Comparison of ENCODE assay signal across 20 cellular contexts in the genomic region with DNA sequence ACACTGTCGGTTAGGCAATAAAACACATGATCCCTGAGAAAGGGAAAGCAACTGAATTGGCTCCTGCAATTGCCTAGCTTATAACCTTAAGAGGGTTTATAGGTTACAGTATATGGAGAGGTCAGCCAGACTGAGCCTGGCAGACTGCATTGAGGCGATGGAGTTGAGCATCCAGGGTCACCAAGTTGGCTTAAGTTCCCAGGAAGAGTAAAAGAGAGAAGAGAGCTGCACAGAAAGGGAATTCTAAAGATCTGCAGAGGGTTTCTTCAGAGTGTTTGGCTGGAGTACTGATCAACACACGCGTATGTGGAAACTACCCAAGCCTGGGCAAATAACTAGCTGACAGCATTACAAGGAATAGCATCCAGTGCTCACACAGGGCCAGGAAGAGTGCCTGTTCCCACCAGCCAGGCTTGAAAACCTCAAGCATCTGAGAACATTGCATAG. TPM values are rescaled to one million over a fixed set of nuclear protein-coding genes. Genes with fewer than 3 reads are reported as not detected.
A peak's percentile ranks its signal among the peaks of the same experiment; 100 is the strongest.
DNase-seq lines count a peak whose midpoint lies in the region; ATAC-seq and TF ChIP-seq lines count a peak whose summit lies in the region.
"Had no signal": no experiment of that assay in that cellular context is flagged by ENCODE, and none has a peak within 500 bp of the region (broad histone marks: within the 10 kb centered on the region; RNA-seq: fewer than 3 reads in every experiment).

No MANE protein-coding gene starts in this region.

- peak overlapping the region; percentile 28 for H3K27ac Mint-ChIP-seq in MCF 10A (ENCODE audit: low read depth, unreplicated experiment)
- H3K27ac Mint-ChIP-seq: activated CD4-positive, alpha-beta T cell treated with anti-CD3 and anti-CD28 coated beads, Interleukin-2, amount 10 ng/mL, durations not matched to agents 7 days and 5 days; activated naive CD4-positive, alpha-beta T cell treated with anti-CD3 and anti-CD28 coated beads, Interleukin-2, amount 50 U/mL, for 24 hours; stimulated activated naive CD8-positive, alpha-beta T cell treated with anti-CD3 and anti-CD28 coated beads, Interleukin-15, amount 100 ng/mL, for 72 hours had no signal

- no TSS peak for BruUV-seq in MCF 10A (replicated peaks; lab: Mats Ljungman, UMichigan)
- no TSS peak for BruUV-seq in mammary epithelial cell (replicated peaks; lab: Mats Ljungman, UMichigan)

- H3K27me3 ChIP-seq in mammary epithelial cell (ENCODE audit: insufficient read depth, low read length) (no peaks in the 10 kb centered on the region), right cardiac atrium (ENCODE audit: control insufficient read depth, insufficient read depth) (no peaks in the 10 kb centered on the region), psoas muscle (ENCODE audit: insufficient read depth in 3 of 3, low read length in 2 of 3) (no peaks in the 10 kb centered on the region)
- H3K27me3 ChIP-seq: SJCRH30 had no signal

- no peak overlapping the region for H3K4me3 Mint-ChIP-seq in MCF 10A (ENCODE audit: unreplicated experiment)
- H3K4me3 Mint-ChIP-seq: activated CD4-positive, alpha-beta T cell treated with anti-CD3 and anti-CD28 coated beads, Interleukin-2, amount 10 ng/mL, durations not matched to agents 7 days and 5 days; activated naive CD4-positive, alpha-beta T cell treated with anti-CD3 and anti-CD28 coated beads, Interleukin-2, amount 50 U/mL, for 24 hours; stimulated activated naive CD8-positive, alpha-beta T cell treated with anti-CD3 and anti-CD28 coated beads, Interleukin-15, amount 100 ng/mL, for 72 hours had no signal

- peaks cover 8% of the 10 kb centered on the region for H3K79me2 ChIP-seq in mammary epithelial cell (ENCODE audit: insufficient read depth, low read length)

- TF ChIP-seq CTCF in MCF 10A (IDR thresholded peaks at IDR 0.05; ENCODE audit: unreplicated experiment) (no peak), mammary epithelial cell (conservative IDR thresholded peaks at IDR 0.05 in 1 of 2, IDR thresholded peaks at IDR 0.05 in 1 of 2; ENCODE audit: extremely low read depth in 1 of 2, insufficient read depth in 1 of 2, low read depth in 1 of 2, low read length in 2 of 2) (no peak), psoas muscle (IDR thresholded peaks at IDR 0.05) (no peak)

- peaks cover 24% of the 10 kb centered on the region for H3K36me3 Mint-ChIP-seq in MCF 10A (ENCODE audit: insufficient read depth, unreplicated experiment)

- H2AFZ ChIP-seq in mammary epithelial cell (ENCODE audit: low read depth, low read length): no peak overlapping the region

- in situ Hi-C loops in mammary epithelial cell (cut with MboI; ENCODE audit: low sequenced_read_pairs in 2 of 2): no loop called here

- peaks cover 8% of the 10 kb centered on the region for H3K36me3 ChIP-seq in mammary epithelial cell (ENCODE audit: insufficient read depth, low read length)
- H3K36me3 ChIP-seq in psoas muscle (ENCODE audit: insufficient read depth in 1 of 2, low read depth in 1 of 2): peaks cover 0 to 15% of the 10 kb centered on the region in 2 donors
- H3K36me3 ChIP-seq: SJCRH30 had no signal

- 93% methylated on average over 4 of the region's 4 CpGs for WGBS in mammary epithelial cell (ENCODE audit: low coverage, missing lambda C conversion rate)
- 54% methylated on average over 4 of the region's 4 CpGs for WGBS in right cardiac atrium
- WGBS in psoas muscle, 3 donors: 15 to 24% (median 21%) methylated on average over 4 of the region's 4 CpGs

- H3K27me3 Mint-ChIP-seq in MCF 10A (ENCODE audit: insufficient read depth, unreplicated experiment): no peaks in the 10 kb centered on the region
- H3K27me3 Mint-ChIP-seq: activated CD4-positive, alpha-beta T cell treated with anti-CD3 and anti-CD28 coated beads, Interleukin-2, amount 10 ng/mL, durations not matched to agents 7 days and 5 days; activated naive CD4-positive, alpha-beta T cell treated with anti-CD3 and anti-CD28 coated beads, Interleukin-2, amount 50 U/mL, for 24 hours; stimulated activated naive CD8-positive, alpha-beta T cell treated with anti-CD3 and anti-CD28 coated beads, Interleukin-15, amount 100 ng/mL, for 72 hours had no signal

- no peak overlapping the region for H3K27ac ChIP-seq in mammary epithelial cell (ENCODE audit: insufficient read depth, low read depth, low read length)
- peak overlapping the region; percentile 48 for H3K27ac ChIP-seq in right cardiac atrium (ENCODE audit: low read length)
- peak overlapping the region; percentile 69 for H3K27ac ChIP-seq in psoas muscle
- H3K27ac ChIP-seq: 22Rv1, C4-2B, SJCRH30 had no signal

- peaks cover 7% of the 10 kb centered on the region for H3K9me3 Mint-ChIP-seq in MCF 10A (ENCODE audit: unreplicated experiment)
- H3K9me3 Mint-ChIP-seq: activated CD4-positive, alpha-beta T cell treated with anti-CD3 and anti-CD28 coated beads, Interleukin-2, amount 10 ng/mL, durations not matched to agents 7 days and 5 days; activated naive CD4-positive, alpha-beta T cell treated with anti-CD3 and anti-CD28 coated beads, Interleukin-2, amount 50 U/mL, for 24 hours; stimulated activated naive CD8-positive, alpha-beta T cell treated with anti-CD3 and anti-CD28 coated beads, Interleukin-15, amount 100 ng/mL, for 72 hours had no signal

- peak; percentile 79 to 91 for ATAC-seq in right cardiac atrium
- peak; percentile 78 to 92 (median 89) for ATAC-seq in psoas muscle
- no peak for ATAC-seq in GM19023 (IDR thresholded peaks at IDR 0.05; ENCODE audit: unreplicated experiment)
- ATAC-seq in GM19463 (IDR thresholded peaks at IDR 0.05; ENCODE audit: unreplicated experiment): no peak
- ATAC-seq: stimulated activated naive CD8-positive, alpha-beta T cell treated with anti-CD3 and anti-CD28 coated beads, Interleukin-15, amount 100 ng/mL, for 72 hours had no signal

- no peak overlapping the region for H3K9ac ChIP-seq in mammary epithelial cell (ENCODE audit: insufficient read depth, low read length)

- intact Hi-C loops in MCF 10A (cut with micrococcal nuclease): no loop called here
- intact Hi-C loops in mammary epithelial cell (cut with micrococcal nuclease): no loop called here
- intact Hi-C loops in right cardiac atrium (cut with DNase I): no loop called here
- intact Hi-C loops in psoas muscle (cut with DNase I): no loop called here

- H3K4me2 ChIP-seq in mammary epithelial cell (ENCODE audit: insufficient read depth, low read depth, low read length): no peak overlapping the region

- dilution Hi-C loops in mammary epithelial cell (cut with HindIII; ENCODE audit: low sequenced_read_pairs): no loop called here

- CTCF ChIA-PET in MCF 10A (lab: Yijun Ruan, JAX) (no interaction called here), mammary epithelial cell (lab: Charles Lee; ENCODE audit: low non-redundant PET) (no interaction called here)

- H3K4me1 ChIP-seq in mammary epithelial cell (ENCODE audit: insufficient read depth, low read length): no peaks in the 10 kb centered on the region
- H3K4me1 ChIP-seq in right cardiac atrium (ENCODE audit: control insufficient read depth, insufficient read depth, low read length): peaks cover 9% of the 10 kb centered on the region
- H3K4me1 ChIP-seq in psoas muscle: peaks cover 33% of the 10 kb centered on the region
- H3K4me1 ChIP-seq: SJCRH30 had no signal

- H3K4me3 ChIP-seq in mammary epithelial cell (replicated peaks in 1 of 3; ENCODE audit: insufficient read depth in 1 of 3, low read depth in 2 of 3, low read length in 3 of 3): no peak overlapping the region
- no peak overlapping the region for H3K4me3 ChIP-seq in right cardiac atrium (ENCODE audit: low read length)
- H3K4me3 ChIP-seq in psoas muscle: no peak overlapping the region
- H3K4me3 ChIP-seq: SJCRH30 had no signal

- H3K9me3 ChIP-seq in mammary epithelial cell (replicated peaks; ENCODE audit: insufficient read depth, low read length): no peaks in the 10 kb centered on the region
- H3K9me3 ChIP-seq in right cardiac atrium (ENCODE audit: control insufficient read depth, low read length): no peaks in the 10 kb centered on the region
- H3K9me3 ChIP-seq in psoas muscle: no peaks in the 10 kb centered on the region
- H3K9me3 ChIP-seq: SJCRH30 had no signal

- H4K20me1 ChIP-seq in mammary epithelial cell (ENCODE audit: insufficient read depth, low read length): no peaks in the 10 kb centered on the region

- DNase-seq in MCF 10A (ENCODE audit: unreplicated experiment) (no peak), mammary epithelial cell (no peak), right cardiac atrium (peak; percentile 47 to 73 (median 57)), psoas muscle (peak; percentile 23 to 48), SW480 (ENCODE audit: low spot score) (no peak), amniotic stem cell (lab: John Stamatoyannopoulos, UW) (no peak)
- DNase-seq: activated CD4-positive, alpha-beta T cell treated with anti-CD3 and anti-CD28 coated beads, Interleukin-2, amount 10 ng/mL, durations not matched to agents 7 days and 5 days; effector CD4-positive, alpha-beta T cell; foreskin melanocyte; KG1; NCI-H1417; NCI-H446 treated with DMSO at 0.1 percent for 48 hours; SJCRH30; stimulated activated CD4-positive, alpha-beta T cell treated with anti-CD3 and anti-CD28 coated beads, Interleukin-12 subunit alpha, Interleukin-12 subunit beta, amount 100 ng/mL, for 4 hours; stimulated activated naive CD8-positive, alpha-beta T cell treated with anti-CD3 and anti-CD28 coated beads, Interleukin-15, amount 100 ng/mL, for 72 hours had no signal

- peaks cover 10% of the 10 kb centered on the region for H3K4me1 Mint-ChIP-seq in MCF 10A (ENCODE audit: insufficient read depth, unreplicated experiment)
- H3K4me1 Mint-ChIP-seq: activated CD4-positive, alpha-beta T cell treated with anti-CD3 and anti-CD28 coated beads, Interleukin-2, amount 10 ng/mL, durations not matched to agents 7 days and 5 days; stimulated activated naive CD8-positive, alpha-beta T cell treated with anti-CD3 and anti-CD28 coated beads, Interleukin-15, amount 100 ng/mL, for 72 hours had no signal

- POLR2A ChIA-PET in MCF 10A (lab: Yijun Ruan, JAX): interaction anchor here (1.0 to 2.1 kb wide), 3 partner anchors 9 to 11 kb away, joined by 3 to 8 read pairs (median 5); a partner anchor contains a TSS

RNA-seq across cellular contexts. Expression of a gene that starts 11.2 kb away (rescaled TPM):
- total RNA-seq in MCF 10A (2022): 14.3 and 15.3 TPM in 2 replicates
- total RNA-seq in mammary epithelial cell: 10 to 100 TPM; 11.0 to 24.3 TPM
- 11.3 TPM for polyA plus RNA-seq in mammary epithelial cell
- polyA minus RNA-seq in mammary epithelial cell: 12.1 TPM
- 10 to 100 TPM; 28.4 to 41.3 (median 34.4) TPM for total RNA-seq in right cardiac atrium
- 23.7 TPM for polyA plus RNA-seq in right cardiac atrium
- total RNA-seq in psoas muscle: 10 to 100 TPM in 3 of 4 donors, 1 to 10 TPM in 1; 7.7 to 16.2 (median 11.3) TPM
- polyA plus RNA-seq in psoas muscle: 1 to 10 TPM; 4.5 to 9.9 (median 5.9) TPM

RNA-seq across cellular contexts. Expression of a gene that starts 11.7 kb away (rescaled TPM):
- total RNA-seq in MCF 10A (2022) (41.0 and 85.4 TPM in 2 replicates), mammary epithelial cell (10 to 100 TPM; 66.2 to 75.0 TPM), right cardiac atrium (100 to 1,000 TPM; 124 to 214 (median 175) TPM), psoas muscle (100 to 1,000 TPM; 133 to 163 (median 155) TPM)
- polyA plus RNA-seq in mammary epithelial cell (74.2 TPM), right cardiac atrium (180 TPM), psoas muscle (100 to 1,000 TPM in 2 of 3 donors, 10 to 100 TPM in 1; 83.7 to 133 (median 101) TPM)
- 38.2 TPM for polyA minus RNA-seq in mammary epithelial cell

Comparison
In these comparisons a context has a peak if more than half of its experiments do, and no peak if none do; other contexts are left out.
1. DNase-seq: peak in right cardiac atrium (3 of 3) and psoas muscle (2 of 2); none in MCF 10A (single experiment), mammary epithelial cell (single experiment), SW480 (single experiment) and amniotic stem cell (single experiment).
2. ATAC-seq: peak in right cardiac atrium (2 of 2) and psoas muscle (4 of 4); none in GM19023 (single experiment) and GM19463 (single experiment).